In genomic region chr3:15768421-15769255, GRCh38 we compare ENCODE assay signal across 2 cellular contexts.
TF ChIP-seq lines count a peak whose summit lies in the region.

No MANE protein-coding gene starts in this region.

TF ChIP-seq in HCT116, 20 proteins besides CTCF, POLR2A, EP300 and RAD21:
- peak; percentile 98 for TF ChIP-seq CEBPB (IDR thresholded peaks at IDR 0.05; ENCODE audit: low read depth)
- TF ChIP-seq FOSL1 (IDR thresholded peaks at IDR 0.05; ENCODE audit: low read depth), result peak; percentile 100
- no peak for TF ChIP-seq EZH2phosphoT487 (IDR thresholded peaks at IDR 0.05; ENCODE audit: borderline replicate concordance)
- peak; percentile 99 for TF ChIP-seq JUND (IDR thresholded peaks at IDR 0.05)
- no peak for TF ChIP-seq ZBTB33 (IDR thresholded peaks at IDR 0.05; ENCODE audit: extremely low read depth, insufficient replicate concordance, low read length)
- peak; percentile 83 for TF ChIP-seq SRF (IDR thresholded peaks at IDR 0.05; ENCODE audit: low read depth)
- TF ChIP-seq, protein P1, sequence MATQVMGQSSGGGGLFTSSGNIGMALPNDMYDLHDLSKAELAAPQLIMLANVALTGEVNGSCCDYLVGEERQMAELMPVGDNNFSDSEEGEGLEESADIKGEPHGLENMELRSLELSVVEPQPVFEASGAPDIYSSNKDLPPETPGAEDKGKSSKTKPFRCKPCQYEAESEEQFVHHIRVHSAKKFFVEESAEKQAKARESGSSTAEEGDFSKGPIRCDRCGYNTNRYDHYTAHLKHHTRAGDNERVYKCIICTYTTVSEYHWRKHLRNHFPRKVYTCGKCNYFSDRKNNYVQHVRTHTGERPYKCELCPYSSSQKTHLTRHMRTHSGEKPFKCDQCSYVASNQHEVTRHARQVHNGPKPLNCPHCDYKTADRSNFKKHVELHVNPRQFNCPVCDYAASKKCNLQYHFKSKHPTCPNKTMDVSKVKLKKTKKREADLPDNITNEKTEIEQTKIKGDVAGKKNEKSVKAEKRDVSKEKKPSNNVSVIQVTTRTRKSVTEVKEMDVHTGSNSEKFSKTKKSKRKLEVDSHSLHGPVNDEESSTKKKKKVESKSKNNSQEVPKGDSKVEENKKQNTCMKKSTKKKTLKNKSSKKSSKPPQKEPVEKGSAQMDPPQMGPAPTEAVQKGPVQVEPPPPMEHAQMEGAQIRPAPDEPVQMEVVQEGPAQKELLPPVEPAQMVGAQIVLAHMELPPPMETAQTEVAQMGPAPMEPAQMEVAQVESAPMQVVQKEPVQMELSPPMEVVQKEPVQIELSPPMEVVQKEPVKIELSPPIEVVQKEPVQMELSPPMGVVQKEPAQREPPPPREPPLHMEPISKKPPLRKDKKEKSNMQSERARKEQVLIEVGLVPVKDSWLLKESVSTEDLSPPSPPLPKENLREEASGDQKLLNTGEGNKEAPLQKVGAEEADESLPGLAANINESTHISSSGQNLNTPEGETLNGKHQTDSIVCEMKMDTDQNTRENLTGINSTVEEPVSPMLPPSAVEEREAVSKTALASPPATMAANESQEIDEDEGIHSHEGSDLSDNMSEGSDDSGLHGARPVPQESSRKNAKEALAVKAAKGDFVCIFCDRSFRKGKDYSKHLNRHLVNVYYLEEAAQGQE (IDR thresholded peaks at IDR 0.05; ENCODE audit: low read depth), result no peak
- TF ChIP-seq EGR1 (IDR thresholded peaks at IDR 0.05; ENCODE audit: low read depth), result peak; percentile 54
- TF ChIP-seq, protein P2, sequence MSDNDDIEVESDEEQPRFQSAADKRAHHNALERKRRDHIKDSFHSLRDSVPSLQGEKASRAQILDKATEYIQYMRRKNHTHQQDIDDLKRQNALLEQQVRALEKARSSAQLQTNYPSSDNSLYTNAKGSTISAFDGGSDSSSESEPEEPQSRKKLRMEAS (IDR thresholded peaks at IDR 0.05), result peak; percentile 62
- TF ChIP-seq ZNF274 (IDR thresholded peaks at IDR 0.05; ENCODE audit: low read depth, low read length), result no peak
- peak; percentile 75 for TF ChIP-seq SIN3A (IDR thresholded peaks at IDR 0.05; ENCODE audit: low read depth)
- no peak for TF ChIP-seq EZH2 (IDR thresholded peaks at IDR 0.05)
- peak; percentile 96 for TF ChIP-seq SP1 (IDR thresholded peaks at IDR 0.05; ENCODE audit: low read depth)
- peak; percentile 97 for TF ChIP-seq CBX3 (IDR thresholded peaks at IDR 0.05; ENCODE audit: low read depth)
- no peak; the same call in 1 of the 2 replicates for TF ChIP-seq ELF1 (IDR thresholded peaks at IDR 0.05; ENCODE audit: borderline replicate concordance, low read depth)
- TF ChIP-seq TCF7L2 (IDR thresholded peaks at IDR 0.05; ENCODE audit: borderline replicate concordance, extremely low read depth, insufficient read depth, insufficient read length), result peak; percentile 34
- TF ChIP-seq ATF3 (IDR thresholded peaks at IDR 0.05), result peak; percentile 89
- no peak for TF ChIP-seq ZFX (IDR thresholded peaks at IDR 0.05)
- TF ChIP-seq YY1 (IDR thresholded peaks at IDR 0.05; ENCODE audit: extremely low read depth, insufficient replicate concordance, low read depth, low read length), result no peak
- TF ChIP-seq POLR2AphosphoS5 (IDR thresholded peaks at IDR 0.05; ENCODE audit: low read depth, low read length), result peak; percentile 52; the same call in 1 of the 2 replicates

TF ChIP-seq in K562, 482 proteins besides CTCF, POLR2A, EP300 and RAD21:
- TF ChIP-seq, protein P3, sequence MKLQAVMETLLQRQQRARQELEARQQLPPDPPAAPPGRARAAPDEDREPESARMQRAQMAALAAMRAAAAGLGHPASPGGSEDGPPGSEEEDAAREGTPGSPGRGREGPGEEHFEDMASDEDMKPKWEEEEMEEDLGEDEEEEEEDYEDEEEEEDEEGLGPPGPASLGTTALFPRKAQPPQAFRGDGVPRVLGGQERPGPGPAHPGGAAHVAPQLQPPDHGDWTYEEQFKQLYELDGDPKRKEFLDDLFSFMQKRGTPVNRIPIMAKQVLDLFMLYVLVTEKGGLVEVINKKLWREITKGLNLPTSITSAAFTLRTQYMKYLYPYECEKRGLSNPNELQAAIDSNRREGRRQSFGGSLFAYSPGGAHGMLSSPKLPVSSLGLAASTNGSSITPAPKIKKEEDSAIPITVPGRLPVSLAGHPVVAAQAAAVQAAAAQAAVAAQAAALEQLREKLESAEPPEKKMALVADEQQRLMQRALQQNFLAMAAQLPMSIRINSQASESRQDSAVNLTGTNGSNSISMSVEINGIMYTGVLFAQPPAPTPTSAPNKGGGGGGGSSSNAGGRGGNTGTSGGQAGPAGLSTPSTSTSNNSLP (IDR thresholded peaks at IDR 0.05; ENCODE audit: borderline replicate concordance, low read depth, low read length), result 0 out of 2 replicates have a peak, but pooled peaks have one; percentile 15
- TF ChIP-seq MEF2A (IDR thresholded peaks at IDR 0.05; ENCODE audit: control insufficient read depth, low read depth, low read length) (no peak), CLOCK (CRISPR knock-in tag; IDR thresholded peaks at IDR 0.05; ENCODE audit: borderline replicate concordance) (no peak), ARID1B (IDR thresholded peaks at IDR 0.05) (peak; percentile 64; the same call in 1 of the 2 replicates), JUND (IDR thresholded peaks at IDR 0.05; ENCODE audit: borderline replicate concordance, low read depth, low read length) (peak; percentile 89), JUND (tag; IDR thresholded peaks at IDR 0.05; ENCODE audit: borderline replicate concordance, low read depth, low read length) (peak; percentile 74), POLR2G (IDR thresholded peaks at IDR 0.05; ENCODE audit: low read depth, low read length) (no peak), CEBPB (tag; IDR thresholded peaks at IDR 0.05) (peak; percentile 64), FOXK2 (conservative IDR thresholded peaks at IDR 0.05 in 1 of 2, IDR thresholded peaks at IDR 0.05 in 1 of 2; ENCODE audit: low read depth in 2 of 2) (no peak), FOSL1 (tag; conservative IDR thresholded peaks at IDR 0.05) (peak; percentile 97), JUN (IDR thresholded peaks at IDR 0.05; ENCODE audit: borderline replicate concordance, low read depth, low read length) (peak; percentile 90), JUN (CRISPR knock-in tag; IDR thresholded peaks at IDR 0.05; ENCODE audit: borderline replicate concordance) (no peak), BRF1 (IDR thresholded peaks at IDR 0.05; ENCODE audit: borderline replicate concordance, extremely low read depth, insufficient read length) (no peak), TCF3 (CRISPR knock-in tag; IDR thresholded peaks at IDR 0.05) (peak; percentile 28; the same call in 1 of the 2 replicates), MYC (IDR thresholded peaks at IDR 0.05; ENCODE audit: low read depth, low read length) (no peak), MYC (CRISPR knock-in tag; IDR thresholded peaks at IDR 0.05; ENCODE audit: borderline replicate concordance, low read depth) (no peak), PRPF4 (IDR thresholded peaks at IDR 0.05; ENCODE audit: insufficient read depth, low read depth, low read length, poor library complexity, severe bottlenecking) (no peak), MIER1 (IDR thresholded peaks at IDR 0.05; ENCODE audit: low read depth) (no peak), SREBF2 (CRISPR knock-in tag; IDR thresholded peaks at IDR 0.05) (no peak), RCOR1 (IDR thresholded peaks at IDR 0.05; ENCODE audit: borderline replicate concordance in 1 of 2, low read depth in 2 of 2, low read length in 2 of 2) (peak in 1 of 2 experiments; percentile 12; a peak in 1 of 4 replicates), SMARCA4 (IDR thresholded peaks at IDR 0.05) (peak; percentile 72), ATF3 (IDR thresholded peaks at IDR 0.05) (peak; percentile 93), ATF3 (CRISPR knock-in tag; conservative IDR thresholded peaks at IDR 0.05) (no peak), ZNF324 (CRISPR knock-in tag; IDR thresholded peaks at IDR 0.05) (no peak), CEBPG (CRISPR knock-in tag; IDR thresholded peaks at IDR 0.05) (0 out of 2 replicates have a peak, but pooled peaks have one; percentile 33), CEBPG (tag; conservative IDR thresholded peaks at IDR 0.05 in 1 of 2, IDR thresholded peaks at IDR 0.05 in 1 of 2) (peak in 1 of 2 experiments; percentile 91; a peak in 3 of 4 replicates), TRIM24 (IDR thresholded peaks at IDR 0.05) (peak; percentile 44 to 52; a peak in 2 of 4 replicates), DPF2 (IDR thresholded peaks at IDR 0.05) (0 out of 2 replicates have a peak, but pooled peaks have one; percentile 26), GABPB1 (CRISPR knock-in tag; IDR thresholded peaks at IDR 0.05) (no peak), ZNF431 (CRISPR knock-in tag; IDR thresholded peaks at IDR 0.05) (no peak), FOXJ3 (CRISPR knock-in tag; IDR thresholded peaks at IDR 0.05) (no peak)
- TF ChIP-seq, protein P4, sequence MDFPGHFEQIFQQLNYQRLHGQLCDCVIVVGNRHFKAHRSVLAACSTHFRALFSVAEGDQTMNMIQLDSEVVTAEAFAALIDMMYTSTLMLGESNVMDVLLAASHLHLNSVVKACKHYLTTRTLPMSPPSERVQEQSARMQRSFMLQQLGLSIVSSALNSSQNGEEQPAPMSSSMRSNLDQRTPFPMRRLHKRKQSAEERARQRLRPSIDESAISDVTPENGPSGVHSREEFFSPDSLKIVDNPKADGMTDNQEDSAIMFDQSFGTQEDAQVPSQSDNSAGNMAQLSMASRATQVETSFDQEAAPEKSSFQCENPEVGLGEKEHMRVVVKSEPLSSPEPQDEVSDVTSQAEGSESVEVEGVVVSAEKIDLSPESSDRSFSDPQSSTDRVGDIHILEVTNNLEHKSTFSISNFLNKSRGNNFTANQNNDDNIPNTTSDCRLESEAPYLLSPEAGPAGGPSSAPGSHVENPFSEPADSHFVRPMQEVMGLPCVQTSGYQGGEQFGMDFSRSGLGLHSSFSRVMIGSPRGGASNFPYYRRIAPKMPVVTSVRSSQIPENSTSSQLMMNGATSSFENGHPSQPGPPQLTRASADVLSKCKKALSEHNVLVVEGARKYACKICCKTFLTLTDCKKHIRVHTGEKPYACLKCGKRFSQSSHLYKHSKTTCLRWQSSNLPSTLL (IDR thresholded peaks at IDR 0.05), result no peak
- TF ChIP-seq, protein P5, sequence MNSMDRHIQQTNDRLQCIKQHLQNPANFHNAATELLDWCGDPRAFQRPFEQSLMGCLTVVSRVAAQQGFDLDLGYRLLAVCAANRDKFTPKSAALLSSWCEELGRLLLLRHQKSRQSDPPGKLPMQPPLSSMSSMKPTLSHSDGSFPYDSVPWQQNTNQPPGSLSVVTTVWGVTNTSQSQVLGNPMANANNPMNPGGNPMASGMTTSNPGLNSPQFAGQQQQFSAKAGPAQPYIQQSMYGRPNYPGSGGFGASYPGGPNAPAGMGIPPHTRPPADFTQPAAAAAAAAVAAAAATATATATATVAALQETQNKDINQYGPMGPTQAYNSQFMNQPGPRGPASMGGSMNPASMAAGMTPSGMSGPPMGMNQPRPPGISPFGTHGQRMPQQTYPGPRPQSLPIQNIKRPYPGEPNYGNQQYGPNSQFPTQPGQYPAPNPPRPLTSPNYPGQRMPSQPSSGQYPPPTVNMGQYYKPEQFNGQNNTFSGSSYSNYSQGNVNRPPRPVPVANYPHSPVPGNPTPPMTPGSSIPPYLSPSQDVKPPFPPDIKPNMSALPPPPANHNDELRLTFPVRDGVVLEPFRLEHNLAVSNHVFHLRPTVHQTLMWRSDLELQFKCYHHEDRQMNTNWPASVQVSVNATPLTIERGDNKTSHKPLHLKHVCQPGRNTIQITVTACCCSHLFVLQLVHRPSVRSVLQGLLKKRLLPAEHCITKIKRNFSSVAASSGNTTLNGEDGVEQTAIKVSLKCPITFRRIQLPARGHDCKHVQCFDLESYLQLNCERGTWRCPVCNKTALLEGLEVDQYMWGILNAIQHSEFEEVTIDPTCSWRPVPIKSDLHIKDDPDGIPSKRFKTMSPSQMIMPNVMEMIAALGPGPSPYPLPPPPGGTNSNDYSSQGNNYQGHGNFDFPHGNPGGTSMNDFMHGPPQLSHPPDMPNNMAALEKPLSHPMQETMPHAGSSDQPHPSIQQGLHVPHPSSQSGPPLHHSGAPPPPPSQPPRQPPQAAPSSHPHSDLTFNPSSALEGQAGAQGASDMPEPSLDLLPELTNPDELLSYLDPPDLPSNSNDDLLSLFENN (IDR thresholded peaks at IDR 0.05; ENCODE audit: low read depth in 2 of 2, low read length in 2 of 2), result no peak
TF ChIP-seq in K562: peak in this region for 13.
